ENCODE assay signal across 18 cellular contexts in the genomic region with DNA sequence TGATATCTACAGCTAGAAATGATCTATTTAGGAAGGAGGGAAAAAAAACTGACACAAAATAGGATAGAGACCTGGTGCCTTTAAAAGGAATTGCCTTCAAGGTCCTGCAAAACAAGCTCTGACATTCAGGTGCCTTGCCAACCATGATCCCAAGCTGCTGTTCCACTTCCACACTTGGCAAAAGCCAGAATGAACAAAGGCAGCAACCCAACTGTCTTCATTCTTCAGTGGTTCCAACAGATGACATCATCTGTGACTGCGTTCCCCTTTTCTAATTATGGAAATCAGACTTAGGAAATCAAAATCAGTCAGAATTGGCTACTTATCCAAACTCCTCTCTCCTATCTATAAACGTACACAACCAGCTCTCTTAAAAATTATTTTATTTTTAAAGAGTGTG.
DNase-seq lines count a peak whose midpoint lies in the region; ATAC-seq, FAIRE-seq and TF ChIP-seq lines count a peak whose summit lies in the region.
"Had no signal": no experiment of that assay in that cellular context is flagged by ENCODE, and none has a peak within 500 bp of the region (broad histone marks: within the 10 kb centered on the region; RNA-seq: fewer than 3 reads in every experiment).

No MANE protein-coding gene starts in this region.

- TF ChIP-seq CTCF in OCI-LY3 (IDR thresholded peaks at IDR 0.05; ENCODE audit: low read depth, low read length) (no peak), fibroblast of pulmonary artery (IDR thresholded peaks at IDR 0.05; ENCODE audit: low read length, missing control alignments) (no peak), pancreas (IDR thresholded peaks at IDR 0.05) (no peak), hepatocyte (IDR thresholded peaks at IDR 0.05; ENCODE audit: poor library complexity) (no peak)

- peak; percentile 69 to 81 (median 78) for ATAC-seq in pancreas
- ATAC-seq: activated CD4-positive, CD25-positive, alpha-beta regulatory T cell treated with anti-CD3 and anti-CD28 coated beads, Interleukin-2, amount 50 U/mL, for 24 hours; PC-3 had no signal

- H3K4me2 ChIP-seq in OCI-LY3 (ENCODE audit: low read length) (0 out of 2 replicates have a peak overlapping the region, but pooled peaks have one; percentile 5), hepatocyte (no peak overlapping the region)

- DNase-seq in G401 (ENCODE audit: low spot score) (peak; percentile 98), fibroblast of pulmonary artery (ENCODE audit: low read depth) (peak; percentile 38), pancreas (peak in 3 of 6 donors; percentile 20 to 43 (median 39)), GM19238 (ENCODE audit: insufficient read length, low spot score) (no peak), hepatocyte (ENCODE audit: low spot score) (no peak), amniotic stem cell (lab: John Stamatoyannopoulos, UW) (no peak)
- no peak for DNase-seq in stimulated activated CD4-positive, alpha-beta T cell treated with anti-CD3 and anti-CD28 coated beads, Interleukin-12 subunit alpha, Interleukin-12 subunit beta, amount 100 ng/mL, for 4 hours
- DNase-seq: activated CD8-positive, alpha-beta memory T cell treated with anti-CD3 and anti-CD28 coated beads, Interleukin-2, amount 50 U/mL, for 4 hours; activated naive CD4-positive, alpha-beta T cell treated with anti-CD3 and anti-CD28 coated beads, Interleukin-2, amount 10 ng/mL, durations not matched to agents 7 days and 5 days; BE2C; DMS79; erythroblast; NCI-H1048; PC-3 had no signal

- H2AFZ ChIP-seq in OCI-LY3 (ENCODE audit: low read depth, low read length) (no peak overlapping the region), hepatocyte (no peak overlapping the region)

- H3K9ac ChIP-seq in OCI-LY3 (ENCODE audit: low read length): no peak overlapping the region

- FAIRE-seq in pancreas (lab: Jason Lieb, UNC): no peak

- no peak overlapping the region for H3K4me3 ChIP-seq in OCI-LY3 (ENCODE audit: low read length)
- H3K4me3 ChIP-seq in fibroblast of pulmonary artery (replicated peaks; ENCODE audit: low read depth, low read length): no peak overlapping the region
- H3K4me3 ChIP-seq in pancreas: no peak overlapping the region
- H3K4me3 ChIP-seq in hepatocyte: no peak overlapping the region
- H3K4me3 ChIP-seq: lung, tibial nerve had no signal

- in situ Hi-C loops in G401 (cut with HindIII; ENCODE audit: low sequenced_read_pairs): no loop called here

- H3K79me2 ChIP-seq in OCI-LY3 (ENCODE audit: low read length): no peaks in the 10 kb centered on the region
- H3K79me2 ChIP-seq in hepatocyte: no peaks in the 10 kb centered on the region

- H3K9me2 ChIP-seq in hepatocyte (replicated peaks; ENCODE audit: insufficient read depth): no peaks in the 10 kb centered on the region

- no peaks in the 10 kb centered on the region for H3K36me3 ChIP-seq in OCI-LY3 (replicated peaks; ENCODE audit: low read depth, low read length)
- H3K36me3 ChIP-seq in pancreas: no peaks in the 10 kb centered on the region
- no peaks in the 10 kb centered on the region for H3K36me3 ChIP-seq in hepatocyte (replicated peaks; ENCODE audit: insufficient read depth, low read depth)
- H3K36me3 ChIP-seq: BE2C, tibial nerve had no signal

- H4K20me1 ChIP-seq in OCI-LY3 (ENCODE audit: insufficient read depth, low read length): no peaks in the 10 kb centered on the region
- H4K20me1 ChIP-seq in hepatocyte (ENCODE audit: insufficient read depth, poor library complexity, severe bottlenecking): no peaks in the 10 kb centered on the region

- peaks cover 28% of the 10 kb centered on the region for H3K4me1 ChIP-seq in OCI-LY3 (ENCODE audit: low read length)
- peaks cover 8 to 19% (median 14%) of the 10 kb centered on the region in 3 donors for H3K4me1 ChIP-seq in pancreas
- H3K4me1 ChIP-seq in hepatocyte (ENCODE audit: insufficient read depth): peaks cover 22% of the 10 kb centered on the region
- H3K4me1 ChIP-seq: BE2C had no signal

- H3K27ac ChIP-seq in OCI-LY3 (ENCODE audit: low read length) (no peak overlapping the region), pancreas (no peak overlapping the region), hepatocyte (no peak overlapping the region)

- intact Hi-C loops in pancreas (cut with DNase I): no loop called here

- 7% methylated on average over 2 of the region's 2 CpGs for WGBS in pancreas, 2 donors
- WGBS in hepatocyte (ENCODE audit: low lambda C conversion rate, missing lambda C conversion rate): 84% methylated on average over 2 of the region's 2 CpGs

- H3K9me3 ChIP-seq in OCI-LY3 (ENCODE audit: insufficient read depth, low read length) (peaks cover 8% of the 10 kb centered on the region), pancreas (no peaks in the 10 kb centered on the region), hepatocyte (ENCODE audit: low read depth) (no peaks in the 10 kb centered on the region)
- H3K9me3 ChIP-seq: BE2C, tibial nerve had no signal

- no peaks in the 10 kb centered on the region for H3K27me3 ChIP-seq in OCI-LY3 (ENCODE audit: low read depth, low read length)
- no peaks in the 10 kb centered on the region for H3K27me3 ChIP-seq in pancreas
- H3K27me3 ChIP-seq in hepatocyte: no peaks in the 10 kb centered on the region
- H3K27me3 ChIP-seq: tibial nerve had no signal

Comparison
In these comparisons a context has a peak if more than half of its experiments do, and no peak if none do; other contexts are left out.
1. DNase-seq: peak in G401 (single experiment) and fibroblast of pulmonary artery (single experiment); none in GM19238 (single experiment), hepatocyte (single experiment), stimulated activated CD4-positive, alpha-beta T cell treated with anti-CD3 and anti-CD28 coated beads, Interleukin-12 subunit alpha, Interleukin-12 subunit beta, amount 100 ng/mL, for 4 hours (single experiment) and amniotic stem cell (single experiment).